In genomic region chr1:203744008-203744972, GRCh38 we compare ENCODE assay signal across 8 cellular contexts. TPM values are rescaled to one million over a fixed set of nuclear protein-coding genes. Genes with fewer than 3 reads are reported as not detected.
DNase-seq lines count a peak whose midpoint lies in the region; ATAC-seq, FAIRE-seq and TF ChIP-seq lines count a peak whose summit lies in the region.

No MANE protein-coding gene starts in this region.

- H3K27ac Mint-ChIP-seq in activated T-cell treated with anti-CD3 and anti-CD28 coated beads, Interleukin-2, amount 50 U/mL, for 72 hours: peak overlapping the region; percentile 87
- H3K27ac Mint-ChIP-seq in chondrocyte (ENCODE audit: unreplicated experiment): no peak overlapping the region

- no peak for FAIRE-seq in HepG2 (lab: Jason Lieb, UNC)
- no peak for FAIRE-seq in frontal cortex (lab: Jason Lieb, UNC)

- no peak overlapping the region for H3K9ac ChIP-seq in HepG2 (ENCODE audit: insufficient read depth, low read depth, low read length)

- BruUV-seq in HepG2 (replicated peaks; lab: Mats Ljungman, UMichigan): no TSS peak

- no peak overlapping the region for H3K4me2 ChIP-seq in HepG2 (ENCODE audit: low read depth, low read length)

- TF ChIP-seq CTCF in right lobe of liver (IDR thresholded peaks at IDR 0.05): no peak
- no peak for TF ChIP-seq CTCF in HepG2 (CRISPR knock-in tag; IDR thresholded peaks at IDR 0.05)
- TF ChIP-seq CTCF in gastrocnemius medialis (IDR thresholded peaks at IDR 0.05 in 4 of 5, conservative IDR thresholded peaks at IDR 0.05 in 1 of 5): no peak
- no peak for TF ChIP-seq CTCF in chondrocyte (IDR thresholded peaks at IDR 0.05)

- H3K27me3 ChIP-seq in right lobe of liver: no peaks in the 10 kb centered on the region
- H3K27me3 ChIP-seq in HepG2 (ENCODE audit: control insufficient read depth in 1 of 2, insufficient read depth in 2 of 2, low read length in 2 of 2): no peaks in the 10 kb centered on the region
- H3K27me3 ChIP-seq in gastrocnemius medialis: no peaks in the 10 kb centered on the region
- no peaks in the 10 kb centered on the region for H3K27me3 ChIP-seq in SJCRH30

- in situ Hi-C loops in HepG2 (cut with HindIII; ENCODE audit: extremely low pct_ligation_motif_present, low pct_unique_long_range_greater_than_20kb): no loop called here
- in situ Hi-C loops in gastrocnemius medialis (cut with MboI; ENCODE audit: low sequenced_read_pairs in 4 of 4): no loop called here

- no peaks in the 10 kb centered on the region for H3K9me3 Mint-ChIP-seq in activated T-cell treated with anti-CD3 and anti-CD28 coated beads, Interleukin-2, amount 50 U/mL, for 72 hours
- H3K9me3 Mint-ChIP-seq in chondrocyte (ENCODE audit: low read depth): no peaks in the 10 kb centered on the region

- no peak for TF ChIP-seq RAD21 in HepG2 (CRISPR knock-in tag; IDR thresholded peaks at IDR 0.05)

- no peaks in the 10 kb centered on the region for H3K27me3 Mint-ChIP-seq in activated T-cell treated with anti-CD3 and anti-CD28 coated beads, Interleukin-2, amount 50 U/mL, for 72 hours (ENCODE audit: low read depth)
- H3K27me3 Mint-ChIP-seq in chondrocyte (ENCODE audit: low read depth): no peaks in the 10 kb centered on the region

- H4K20me1 ChIP-seq in HepG2 (ENCODE audit: insufficient read depth, low read length): no peaks in the 10 kb centered on the region

- TF ChIP-seq EP300 in HepG2 (IDR thresholded peaks at IDR 0.05; ENCODE audit: low read depth in 2 of 2, low read length in 2 of 2): no peak
- no peak for TF ChIP-seq EP300 in HepG2 (CRISPR knock-in tag; IDR thresholded peaks at IDR 0.05; ENCODE audit: borderline replicate concordance)

- H3K4me3 Mint-ChIP-seq in activated T-cell treated with anti-CD3 and anti-CD28 coated beads, Interleukin-2, amount 50 U/mL, for 72 hours: peak overlapping the region; percentile 83 to 87
- no peak overlapping the region for H3K4me3 Mint-ChIP-seq in chondrocyte (ENCODE audit: unreplicated experiment)

- H3K9me3 ChIP-seq in right lobe of liver: no peaks in the 10 kb centered on the region
- no peaks in the 10 kb centered on the region for H3K9me3 ChIP-seq in HepG2 (ENCODE audit: low read length)
- no peaks in the 10 kb centered on the region for H3K9me3 ChIP-seq in gastrocnemius medialis
- no peaks in the 10 kb centered on the region for H3K9me3 ChIP-seq in SJCRH30 (replicated peaks)

- H3K36me3 ChIP-seq in right lobe of liver: peaks cover 0 to 2% (median 0%) of the 10 kb centered on the region in 4 donors
- H3K36me3 ChIP-seq in HepG2 (replicated peaks in 1 of 2; ENCODE audit: control insufficient read depth in 1 of 2, insufficient read depth in 2 of 2, low read length in 2 of 2): peaks cover 0 to 2% of the 10 kb centered on the region in 2 experiments; a peak in 1 of 5 replicates
- peaks cover 0 to 9% of the 10 kb centered on the region in 2 donors for H3K36me3 ChIP-seq in gastrocnemius medialis
- H3K36me3 ChIP-seq in SJCRH30: no peaks in the 10 kb centered on the region

- CTCF ChIA-PET in HepG2 (lab: Yijun Ruan, JAX; ENCODE audit: low intra/inter-chr PET ratio, low total read pairs): no interaction called here

- POLR2A ChIA-PET in HepG2 (lab: Yijun Ruan, JAX): no interaction called here

- H3K79me2 ChIP-seq in HepG2 (ENCODE audit: insufficient read depth, low read length): no peaks in the 10 kb centered on the region

- H3K4me3 ChIP-seq in right lobe of liver (no peak overlapping the region), HepG2 (replicated peaks in 1 of 3; ENCODE audit: insufficient read depth in 1 of 3, low read depth in 2 of 3, low read length in 3 of 3) (no peak overlapping the region), gastrocnemius medialis (no peak overlapping the region), SJCRH30 (no peak overlapping the region)

- no peak for DNase-seq in right lobe of liver
- no peak for DNase-seq in HepG2 (ENCODE audit: low spot score)
- DNase-seq in activated T-cell treated with anti-CD3 and anti-CD28 coated beads, Interleukin-2, amount 50 U/mL, for 72 hours: peak in 1 of 2 donors; percentile 12
- peak; percentile 8 to 35 for DNase-seq in frontal cortex (ENCODE audit: low spot score in 2 of 2)
- DNase-seq in gastrocnemius medialis: peak; percentile 20 to 47
- no peak for DNase-seq in SW 1271 (lab: John Stamatoyannopoulos, UW)
- no peak for DNase-seq in SJCRH30
- no peak for DNase-seq in chondrocyte (ENCODE audit: low spot score)

- ATAC-seq in right lobe of liver (peak; percentile 38 to 63 (median 50)), HepG2 (no peak), gastrocnemius medialis (peak; percentile 61 to 72)
- ATAC-seq in activated T-cell treated with anti-CD3 and anti-CD28 coated beads, Interleukin-2, amount 50 U/mL, for 72 hours (replicated peaks in 1 of 2): peak; percentile 41 to 61

- no peak overlapping the region for H2AFZ ChIP-seq in HepG2 (ENCODE audit: low read length)

- no peak for TF ChIP-seq POLR2A in right lobe of liver (IDR thresholded peaks at IDR 0.05)
- TF ChIP-seq POLR2A in HepG2 (IDR thresholded peaks at IDR 0.05; ENCODE audit: insufficient read depth in 1 of 2, low read depth in 2 of 2, low read length in 2 of 2): no peak
- no peak for TF ChIP-seq POLR2A in gastrocnemius medialis (IDR thresholded peaks at IDR 0.05)

- H3K4me1 ChIP-seq in right lobe of liver: no peaks in the 10 kb centered on the region
- no peaks in the 10 kb centered on the region for H3K4me1 ChIP-seq in HepG2 (ENCODE audit: insufficient read depth, low read length)
- peaks cover 0 to 17% of the 10 kb centered on the region in 2 donors for H3K4me1 ChIP-seq in gastrocnemius medialis
- H3K4me1 ChIP-seq in SJCRH30: peaks cover 10% of the 10 kb centered on the region

- no peak overlapping the region for H3K27ac ChIP-seq in right lobe of liver
- H3K27ac ChIP-seq in HepG2 (ENCODE audit: extremely low read length, insufficient read depth, low read length): no peak overlapping the region
- peak overlapping the region in 2 of 4 donors; percentile 0 for H3K27ac ChIP-seq in gastrocnemius medialis
- no peak overlapping the region for H3K27ac ChIP-seq in SJCRH30

- H3K36me3 Mint-ChIP-seq in activated T-cell treated with anti-CD3 and anti-CD28 coated beads, Interleukin-2, amount 50 U/mL, for 72 hours (ENCODE audit: insufficient read depth in 2 of 2): peaks cover 2 to 4% of the 10 kb centered on the region in 2 donors
- peaks cover 22% of the 10 kb centered on the region for H3K36me3 Mint-ChIP-seq in chondrocyte (ENCODE audit: low read depth)

- intact Hi-C loops in right lobe of liver (cut with DNase I): no loop called here
- intact Hi-C loops in HepG2 (cut with micrococcal nuclease; ENCODE audit: unreplicated experiment): no loop called here
- intact Hi-C loops in gastrocnemius medialis (cut with DNase I; ENCODE audit: low total_unique reads): no loop called here

- H3K4me1 Mint-ChIP-seq in activated T-cell treated with anti-CD3 and anti-CD28 coated beads, Interleukin-2, amount 50 U/mL, for 72 hours (ENCODE audit: low read depth): peaks cover 24% of the 10 kb centered on the region
- H3K4me1 Mint-ChIP-seq in chondrocyte (ENCODE audit: low read depth): peaks cover 10% of the 10 kb centered on the region

- 64% methylated on average over 9 of the region's 10 CpGs for WGBS in right lobe of liver (ENCODE audit: insufficient coverage, low coverage, low lambda C conversion rate, missing lambda C conversion rate)
- WGBS in HepG2 (ENCODE audit: low lambda C conversion rate): 85% methylated on average over 10 of the region's 10 CpGs

RNA-seq across cellular contexts. Expression of gene LAX1, which starts 20.7 kb away (rescaled TPM):
- total RNA-seq in right lobe of liver (under 1 TPM; 0.06 to 0.47 (median 0.30) TPM), HepG2 (2016; rRNA removed; fragmentation: Illumina TruSeq; extraction: Trizol) (not detected in 2 replicates), frontal cortex (not detected), gastrocnemius medialis (under 1 TPM in 1 of 4 donors, not detected in 3; 0.19 TPM), chondrocyte (0.07 TPM in 1 of 3 replicates, not detected in the others)
- total RNA-seq in HepG2 (2016; cell fraction: cytosol; rRNA removed; fragmentation: Illumina TruSeq; extraction: Trizol; ENCODE audit: low read depth): not detected in 2 replicates
- 0.04 TPM in 1 of 2 replicates, not detected in the other for total RNA-seq in HepG2 (2016; cell fraction: insoluble cytoplasmic fraction; rRNA removed; fragmentation: Illumina TruSeq; extraction: Trizol)
- not detected in 2 replicates for total RNA-seq in HepG2 (2016; cell fraction: membrane; rRNA removed; fragmentation: Illumina TruSeq; extraction: Trizol)
- total RNA-seq in HepG2 (2016; cell fraction: nucleus; rRNA removed; fragmentation: Illumina TruSeq; extraction: Trizol): not detected in 2 replicates
- polyA plus RNA-seq in HepG2 (2011; rRNA removed): not detected in 2 replicates
- not detected in 2 replicates for polyA plus RNA-seq in HepG2 (2011; cell fraction: cytosol; rRNA removed)
- polyA plus RNA-seq in HepG2 (2011; cell fraction: nucleus; rRNA removed): not detected in 2 replicates
- not detected in 2 replicates for polyA plus RNA-seq in HepG2 (2012)
- not detected in 2 replicates for polyA plus RNA-seq in HepG2 (2016; cell fraction: cytosol; fragmentation: Illumina TruSeq; extraction: Trizol; ENCODE audit: low read depth)
- polyA plus RNA-seq in HepG2 (2016; cell fraction: insoluble cytoplasmic fraction; fragmentation: Illumina TruSeq; extraction: Trizol; ENCODE audit: low read depth): not detected in 2 replicates
- polyA plus RNA-seq in HepG2 (2016; cell fraction: membrane; fragmentation: Illumina TruSeq; extraction: Trizol; ENCODE audit: low read depth): not detected in 2 replicates
- polyA plus RNA-seq in HepG2 (2016; cell fraction: nucleus; fragmentation: Illumina TruSeq; extraction: Trizol; ENCODE audit: insufficient read depth, low read depth): not detected in 2 replicates
- not detected in 2 replicates for polyA minus RNA-seq in HepG2 (2011; rRNA and poly(A)+ RNA removed; ENCODE audit: low replicate concordance)
- polyA minus RNA-seq in HepG2 (2011; cell fraction: cytosol; rRNA and poly(A)+ RNA removed): not detected in 2 replicates
- not detected in 2 replicates for polyA minus RNA-seq in HepG2 (2011; cell fraction: nucleus; rRNA and poly(A)+ RNA removed)
- total RNA-seq in activated T-cell treated with anti-CD3 and anti-CD28 coated beads, Interleukin-2, amount 50 U/mL, for 72 hours: 10 to 100 TPM; 24.3 to 24.8 TPM
- total RNA-seq in SJCRH30 (2014; rRNA removed; shearing (Covaris generic)): not detected in 2 replicates

RNA-seq across cellular contexts. Expression of gene ZBED6, which starts 51.1 kb away (rescaled TPM):
- total RNA-seq in right lobe of liver (10 to 100 TPM; 11.8 to 24.1 (median 17.5) TPM), HepG2 (2016; rRNA removed; fragmentation: Illumina TruSeq; extraction: Trizol) (12.5 and 17.2 TPM in 2 replicates), frontal cortex (4.5 TPM), gastrocnemius medialis (10 to 100 TPM in 3 of 4 donors, 1 to 10 TPM in 1; 9.0 to 42.5 (median 27.6) TPM), chondrocyte (38.7 to 48.3 TPM (median 40.3 TPM) in 3 replicates)
- 0.35 and 0.51 TPM in 2 replicates for total RNA-seq in HepG2 (2016; cell fraction: cytosol; rRNA removed; fragmentation: Illumina TruSeq; extraction: Trizol; ENCODE audit: low read depth)
- 13.1 and 13.9 TPM in 2 replicates for total RNA-seq in HepG2 (2016; cell fraction: insoluble cytoplasmic fraction; rRNA removed; fragmentation: Illumina TruSeq; extraction: Trizol)
- 1.4 and 1.7 TPM in 2 replicates for total RNA-seq in HepG2 (2016; cell fraction: membrane; rRNA removed; fragmentation: Illumina TruSeq; extraction: Trizol)
- 21.7 and 24.6 TPM in 2 replicates for total RNA-seq in HepG2 (2016; cell fraction: nucleus; rRNA removed; fragmentation: Illumina TruSeq; extraction: Trizol)
- 6.8 and 9.3 TPM in 2 replicates for polyA plus RNA-seq in HepG2 (2011; rRNA removed)
- 3.8 and 4.0 TPM in 2 replicates for polyA plus RNA-seq in HepG2 (2011; cell fraction: cytosol; rRNA removed)
- 15.5 and 20.7 TPM in 2 replicates for polyA plus RNA-seq in HepG2 (2011; cell fraction: nucleus; rRNA removed)
- polyA plus RNA-seq in HepG2 (2012): 3.6 and 3.8 TPM in 2 replicates
- 0.07 TPM in 1 of 2 replicates, not detected in the other for polyA plus RNA-seq in HepG2 (2016; cell fraction: cytosol; fragmentation: Illumina TruSeq; extraction: Trizol; ENCODE audit: low read depth)
- polyA plus RNA-seq in HepG2 (2016; cell fraction: insoluble cytoplasmic fraction; fragmentation: Illumina TruSeq; extraction: Trizol; ENCODE audit: low read depth): 1.6 and 3.9 TPM in 2 replicates
- 0.03 and 0.06 TPM in 2 replicates for polyA plus RNA-seq in HepG2 (2016; cell fraction: membrane; fragmentation: Illumina TruSeq; extraction: Trizol; ENCODE audit: low read depth)
- 4.6 and 9.1 TPM in 2 replicates for polyA plus RNA-seq in HepG2 (2016; cell fraction: nucleus; fragmentation: Illumina TruSeq; extraction: Trizol; ENCODE audit: insufficient read depth, low read depth)
- 21.8 and 40.3 TPM in 2 replicates for polyA minus RNA-seq in HepG2 (2011; rRNA and poly(A)+ RNA removed; ENCODE audit: low replicate concordance)
- polyA minus RNA-seq in HepG2 (2011; cell fraction: cytosol; rRNA and poly(A)+ RNA removed): 11.3 and 15.0 TPM in 2 replicates
- polyA minus RNA-seq in HepG2 (2011; cell fraction: nucleus; rRNA and poly(A)+ RNA removed): 37.6 and 38.3 TPM in 2 replicates
- total RNA-seq in activated T-cell treated with anti-CD3 and anti-CD28 coated beads, Interleukin-2, amount 50 U/mL, for 72 hours: 10 to 100 TPM; 25.6 to 26.6 TPM
- 21.4 and 21.7 TPM in 2 replicates for total RNA-seq in SJCRH30 (2014; rRNA removed; shearing (Covaris generic))

RNA-seq across cellular contexts. Expression of gene ZC3H11A, which starts 51.1 kb away (rescaled TPM):
- 10 to 100 TPM; 22.8 to 47.7 (median 31.8) TPM for total RNA-seq in right lobe of liver
- 56.9 and 78.7 TPM in 2 replicates for total RNA-seq in HepG2 (2016; rRNA removed; fragmentation: Illumina TruSeq; extraction: Trizol)
- 9.7 and 10.5 TPM in 2 replicates for total RNA-seq in HepG2 (2016; cell fraction: cytosol; rRNA removed; fragmentation: Illumina TruSeq; extraction: Trizol; ENCODE audit: low read depth)
- total RNA-seq in HepG2 (2016; cell fraction: insoluble cytoplasmic fraction; rRNA removed; fragmentation: Illumina TruSeq; extraction: Trizol): 54.2 and 81.7 TPM in 2 replicates
- 22.1 and 22.2 TPM in 2 replicates for total RNA-seq in HepG2 (2016; cell fraction: membrane; rRNA removed; fragmentation: Illumina TruSeq; extraction: Trizol)
- 71.4 and 76.3 TPM in 2 replicates for total RNA-seq in HepG2 (2016; cell fraction: nucleus; rRNA removed; fragmentation: Illumina TruSeq; extraction: Trizol)
- polyA plus RNA-seq in HepG2 (2011; rRNA removed): 59.2 and 59.7 TPM in 2 replicates
- polyA plus RNA-seq in HepG2 (2011; cell fraction: cytosol; rRNA removed): 29.6 and 39.2 TPM in 2 replicates
- 109 and 116 TPM in 2 replicates for polyA plus RNA-seq in HepG2 (2011; cell fraction: nucleus; rRNA removed)
- 44.9 and 50.1 TPM in 2 replicates for polyA plus RNA-seq in HepG2 (2012)
- 1.2 and 1.4 TPM in 2 replicates for polyA plus RNA-seq in HepG2 (2016; cell fraction: cytosol; fragmentation: Illumina TruSeq; extraction: Trizol; ENCODE audit: low read depth)
- polyA plus RNA-seq in HepG2 (2016; cell fraction: insoluble cytoplasmic fraction; fragmentation: Illumina TruSeq; extraction: Trizol; ENCODE audit: low read depth): 56.2 and 57.9 TPM in 2 replicates
- polyA plus RNA-seq in HepG2 (2016; cell fraction: membrane; fragmentation: Illumina TruSeq; extraction: Trizol; ENCODE audit: low read depth): 6.6 and 7.0 TPM in 2 replicates
- 105 and 109 TPM in 2 replicates for polyA plus RNA-seq in HepG2 (2016; cell fraction: nucleus; fragmentation: Illumina TruSeq; extraction: Trizol; ENCODE audit: insufficient read depth, low read depth)
- polyA minus RNA-seq in HepG2 (2011; rRNA and poly(A)+ RNA removed; ENCODE audit: low replicate concordance): 59.1 and 125 TPM in 2 replicates
- 44.8 and 45.9 TPM in 2 replicates for polyA minus RNA-seq in HepG2 (2011; cell fraction: cytosol; rRNA and poly(A)+ RNA removed)
- polyA minus RNA-seq in HepG2 (2011; cell fraction: nucleus; rRNA and poly(A)+ RNA removed): 170 and 178 TPM in 2 replicates
- 100 to 1,000 TPM; 140 to 141 TPM for total RNA-seq in activated T-cell treated with anti-CD3 and anti-CD28 coated beads, Interleukin-2, amount 50 U/mL, for 72 hours
- total RNA-seq in frontal cortex: 65.2 TPM
- 100 to 1,000 TPM in 1 of 4 donors, 10 to 100 TPM in 3; 71.0 to 131 (median 92.0) TPM for total RNA-seq in gastrocnemius medialis
- total RNA-seq in SJCRH30 (2014; rRNA removed; shearing (Covaris generic)): 136 and 153 TPM in 2 replicates
- total RNA-seq in chondrocyte: 80.8 to 86.0 TPM (median 80.9 TPM) in 3 replicates

Comparison
In these comparisons a context has a peak if more than half of its experiments do, and no peak if none do; other contexts are left out.
1. DNase-seq: peak in frontal cortex (2 of 2) and gastrocnemius medialis (2 of 2); none in right lobe of liver (0 of 3), HepG2 (single experiment), SW 1271 (0 of 2), SJCRH30 (0 of 2) and chondrocyte (single experiment).
2. RNA of gene LAX1, which starts 20.7 kb away (total RNA-seq): 24.3 to 24.8 TPM in activated T-cell treated with anti-CD3 and anti-CD28 coated beads, Interleukin-2, amount 50 U/mL, for 72 hours; 0.06 to 0.47 TPM in right lobe of liver, 0.07 TPM in chondrocyte, 0.04 TPM in HepG2, not detected in frontal cortex (single experiment), 0.19 TPM in gastrocnemius medialis and not detected in SJCRH30; every median in the first group is over 10 times any median in the second.